ENCODE assay signal across 2 cellular contexts in the genomic region with DNA sequence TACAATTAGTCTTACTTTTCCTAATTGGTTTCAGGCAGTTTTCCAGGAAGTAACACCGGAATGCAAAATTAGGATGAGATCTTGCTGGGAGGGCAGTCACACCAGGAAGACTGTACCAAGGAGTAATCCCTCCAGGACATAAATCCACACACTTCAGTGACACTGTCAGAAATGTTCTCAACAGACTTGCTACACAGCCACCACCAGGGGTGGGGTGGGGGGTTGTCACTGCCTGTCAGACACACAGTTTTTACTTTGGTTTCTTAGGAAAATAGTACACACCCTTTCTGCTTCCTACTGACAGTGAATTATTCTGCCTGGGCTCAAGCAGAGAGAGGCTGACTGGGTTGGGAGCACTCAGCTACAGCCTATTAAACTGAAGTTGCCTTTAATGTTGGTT.
TF ChIP-seq lines count a peak whose summit lies in the region.

No MANE protein-coding gene starts in this region.

TF ChIP-seq in HEK293T, 16 proteins besides CTCF, POLR2A, EP300 and RAD21:
- TF ChIP-seq, protein P1, sequence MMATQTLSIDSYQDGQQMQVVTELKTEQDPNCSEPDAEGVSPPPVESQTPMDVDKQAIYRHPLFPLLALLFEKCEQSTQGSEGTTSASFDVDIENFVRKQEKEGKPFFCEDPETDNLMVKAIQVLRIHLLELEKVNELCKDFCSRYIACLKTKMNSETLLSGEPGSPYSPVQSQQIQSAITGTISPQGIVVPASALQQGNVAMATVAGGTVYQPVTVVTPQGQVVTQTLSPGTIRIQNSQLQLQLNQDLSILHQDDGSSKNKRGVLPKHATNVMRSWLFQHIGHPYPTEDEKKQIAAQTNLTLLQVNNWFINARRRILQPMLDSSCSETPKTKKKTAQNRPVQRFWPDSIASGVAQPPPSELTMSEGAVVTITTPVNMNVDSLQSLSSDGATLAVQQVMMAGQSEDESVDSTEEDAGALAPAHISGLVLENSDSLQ (IDR thresholded peaks at IDR 0.05), result peak; percentile 13; the same call in 1 of the 2 replicates
- no peak for TF ChIP-seq ELF4 (IDR thresholded peaks at IDR 0.05)

TF ChIP-seq in H1, 55 proteins besides CTCF, POLR2A, EP300 and RAD21 (continued from another document):
- TF ChIP-seq RFX5 (IDR thresholded peaks at IDR 0.05; ENCODE audit: borderline replicate concordance, low read depth, low read length), result no peak
